8 cellular contexts compared by ENCODE assay signal in the genomic region with DNA sequence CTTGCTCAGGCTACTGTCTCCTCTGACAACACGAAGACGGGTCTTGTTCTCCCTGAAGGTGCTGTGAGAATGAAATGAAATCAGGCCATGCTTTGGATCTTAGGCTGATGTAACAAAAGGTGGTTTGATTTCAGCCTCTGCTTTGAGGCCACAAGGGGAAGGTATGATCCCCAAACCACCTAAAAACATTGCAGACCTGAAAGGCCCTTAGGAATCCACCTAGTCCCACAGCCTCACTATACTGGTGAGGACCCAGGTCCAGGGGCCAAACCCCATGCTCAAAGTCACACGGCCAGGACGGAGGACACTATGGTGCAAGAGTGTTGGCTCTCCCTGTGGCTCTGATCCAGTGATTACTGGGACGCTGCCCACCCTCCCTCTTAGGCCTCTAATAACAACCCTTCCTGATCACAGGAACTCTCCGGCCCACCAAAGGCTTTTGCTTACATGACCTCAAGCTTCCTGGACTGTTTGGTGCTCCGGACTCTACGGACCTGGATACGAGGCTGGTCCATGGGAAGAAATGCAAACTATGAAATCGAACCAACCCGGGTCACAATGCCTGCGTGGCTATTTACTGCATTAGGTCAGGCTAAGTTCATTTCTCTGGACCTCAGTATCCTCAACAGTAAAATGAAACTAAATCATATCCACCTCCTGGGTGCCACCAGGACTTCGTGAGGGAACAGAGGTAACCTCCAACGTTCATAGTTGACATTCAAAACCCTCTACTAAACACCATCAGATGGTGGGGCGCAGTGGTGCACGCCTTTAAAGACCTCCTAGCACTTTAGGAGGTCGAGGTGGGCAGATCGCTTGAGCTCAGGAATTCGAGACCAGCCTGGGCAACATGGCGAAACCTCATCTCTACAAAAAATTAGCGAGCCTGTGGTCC. TPM values are rescaled to one million over a fixed set of nuclear protein-coding genes. Genes with fewer than 3 reads are reported as not detected.
DNase-seq lines count a peak whose midpoint lies in the region; TF ChIP-seq lines count a peak whose summit lies in the region.

No MANE protein-coding gene starts in this region.

- TF ChIP-seq CTCF in Peyer's patch (IDR thresholded peaks at IDR 0.05), result no peak
- TF ChIP-seq CTCF in ovary (IDR thresholded peaks at IDR 0.05), result no peak

- TF ChIP-seq EP300 in ovary (IDR thresholded peaks at IDR 0.05), result no peak

- H3K27me3 ChIP-seq in Peyer's patch (no peaks in the 10 kb centered on the region), ovary (no peaks in the 10 kb centered on the region)

- intact Hi-C loops in ovary (cut with DNase I), result loop anchor here in 1 of 4 donors (5.0 kb wide), 1 partner anchor 80 kb away; the partner anchor contains the start of genes C17orf67 and DGKE

- H3K4me1 ChIP-seq in Peyer's patch, result peaks cover 0 to 53% (median 23%) of the 10 kb centered on the region in 4 donors
- H3K4me1 ChIP-seq in ovary (ENCODE audit: insufficient read depth), result peaks cover 12% of the 10 kb centered on the region

- H3K9me3 ChIP-seq in Peyer's patch, result no peaks in the 10 kb centered on the region
- no peaks in the 10 kb centered on the region for H3K9me3 ChIP-seq in ovary

- H3K36me3 ChIP-seq in Peyer's patch (peaks cover 0 to 6% (median 0%) of the 10 kb centered on the region in 3 donors), ovary (no peaks in the 10 kb centered on the region)

- H3K4me3 ChIP-seq in Peyer's patch, result peak overlapping the region; percentile 63 to 84 (median 76)
- H3K4me3 ChIP-seq in ovary, result peak overlapping the region; percentile 91

- DNase-seq in EL (peak; percentile 41), Peyer's patch (peak in 1 of 3 donors; percentile 68), erythroblast (lab: John Stamatoyannopoulos, UW) (peak; percentile 29 to 51), ovary (peak; percentile 41 to 62 (median 45)), NK-92 (lab: John Stamatoyannopoulos, UW; ENCODE audit: unreplicated experiment) (no peak), NCI-H748 (lab: John Stamatoyannopoulos, UW; ENCODE audit: unreplicated experiment) (no peak), inferior parietal cortex (ENCODE audit: extremely low spot score) (no peak), A172 (ENCODE audit: low spot score) (no peak)

- H3K27ac ChIP-seq in Peyer's patch (peak overlapping the region; percentile 82 to 96 (median 92)), ovary (peak overlapping the region; percentile 12 to 58)

- 39 to 50% (median 44%) methylated on average over 21 of the region's 21 CpGs for WGBS in ovary, 3 donors

- peak in 1 of 2 donors; percentile 29 for TF ChIP-seq POLR2A in Peyer's patch (IDR thresholded peaks at IDR 0.05)
- no peak for TF ChIP-seq POLR2A in erythroblast (IDR thresholded peaks at IDR 0.05; ENCODE audit: low read length)
- no peak for TF ChIP-seq POLR2A in ovary (IDR thresholded peaks at IDR 0.05)

RNA-seq across cellular contexts. Expression of gene TRIM25, which starts 1.5 kb away (rescaled TPM):
- total RNA-seq in Peyer's patch (100 to 1,000 TPM in 3 of 4 donors, 10 to 100 TPM in 1; 87.0 to 344 (median 119) TPM), ovary (10 to 100 TPM; 23.6 to 57.6 (median 45.9) TPM)
- 10 to 100 TPM; 12.5 to 71.7 TPM for polyA plus RNA-seq in ovary
- total RNA-seq in A172 (2014; rRNA removed; shearing (Covaris generic)), result 22.0 and 27.2 TPM in 2 replicates

RNA-seq across cellular contexts. Expression of gene COIL, which starts 48.5 kb away (rescaled TPM):
- total RNA-seq in Peyer's patch (10 to 100 TPM in 3 of 4 donors, 1 to 10 TPM in 1; 8.6 to 20.6 (median 12.5) TPM), ovary (10 to 100 TPM; 10.9 to 17.8 (median 12.9) TPM)
- polyA plus RNA-seq in ovary, result 10 to 100 TPM; 12.4 to 14.3 TPM
- total RNA-seq in A172 (2014; rRNA removed; shearing (Covaris generic)), result 28.0 and 28.8 TPM in 2 replicates

Comparison
In these comparisons a context has a peak if more than half of its experiments do, and no peak if none do; other contexts are left out.
1. DNase-seq: peak in EL (single experiment), erythroblast (2 of 2) and ovary (5 of 5); none in NK-92 (single experiment), NCI-H748 (single experiment), inferior parietal cortex (single experiment) and A172 (single experiment).